ENCODE assay signal across 18 cellular contexts in genomic region chr6:119126826-119127225, GRCh38. TPM values are rescaled to one million over a fixed set of nuclear protein-coding genes. Genes with fewer than 3 reads are reported as not detected.
DNase-seq lines count a peak whose midpoint lies in the region; TF ChIP-seq lines count a peak whose summit lies in the region.
"Had no signal": no experiment of that assay in that cellular context is flagged by ENCODE, and none has a peak within 500 bp of the region (broad histone marks: within the 10 kb centered on the region; RNA-seq: fewer than 3 reads in every experiment).

No MANE protein-coding gene starts in this region.

- TF ChIP-seq CTCF in endothelial cell (IDR thresholded peaks at IDR 0.05; ENCODE audit: unreplicated experiment) (no peak), smooth muscle cell (IDR thresholded peaks at IDR 0.05; ENCODE audit: borderline replicate concordance, insufficient read depth, poor library complexity, severe bottlenecking) (no peak)

- peaks cover 6% of the 10 kb centered on the region for H3K9me3 Mint-ChIP-seq in endothelial cell (ENCODE audit: unreplicated experiment)
- H3K9me3 Mint-ChIP-seq: CD4-positive, alpha-beta memory T cell; HFFc6 had no signal

- peak overlapping the region; percentile 8 for H2BK5ac ChIP-seq in trophoblast cell (ENCODE audit: low read depth, low read length, poor library complexity)

- H4K91ac ChIP-seq in trophoblast cell (ENCODE audit: low read depth, low read length): peak overlapping the region; percentile 28

- no peaks in the 10 kb centered on the region for H4K20me1 ChIP-seq in smooth muscle cell (ENCODE audit: low read depth)

- no peak overlapping the region for H3K4ac ChIP-seq in trophoblast cell (ENCODE audit: low read depth, low read length)

- no peaks in the 10 kb centered on the region for H3K27me3 ChIP-seq in SJCRH30
- no peaks in the 10 kb centered on the region for H3K27me3 ChIP-seq in trophoblast cell (ENCODE audit: insufficient read depth, low read length)
- no peaks in the 10 kb centered on the region for H3K27me3 ChIP-seq in smooth muscle cell (ENCODE audit: low read depth)

- H3K79me2 ChIP-seq in trophoblast cell (ENCODE audit: control insufficient read depth, insufficient read depth, low read length, poor library complexity) (no peaks in the 10 kb centered on the region), smooth muscle cell (ENCODE audit: low read depth) (no peaks in the 10 kb centered on the region)

- peak overlapping the region; percentile 51 for H2BK12ac ChIP-seq in trophoblast cell (ENCODE audit: low read length)

- H3K27ac ChIP-seq in SJCRH30 (no peak overlapping the region), trophoblast cell (ENCODE audit: low read depth, low read length) (no peak overlapping the region), smooth muscle cell (ENCODE audit: low read depth) (no peak overlapping the region)

- no peak overlapping the region for H3K18ac ChIP-seq in trophoblast cell (ENCODE audit: low read length)

- H2BK120ac ChIP-seq in trophoblast cell (ENCODE audit: insufficient read depth, low read length, poor library complexity): peak overlapping the region; percentile 10

- H2AK5ac ChIP-seq in trophoblast cell (ENCODE audit: low read length): no peak overlapping the region

- no peaks in the 10 kb centered on the region for H3K36me3 Mint-ChIP-seq in endothelial cell (ENCODE audit: low read depth, unreplicated experiment)
- H3K36me3 Mint-ChIP-seq: CD4-positive, alpha-beta memory T cell had no signal

- H2AFZ ChIP-seq in trophoblast cell (ENCODE audit: insufficient read depth, low read length, poor library complexity) (no peak overlapping the region), smooth muscle cell (ENCODE audit: low read depth) (no peak overlapping the region)

- H3K27me3 Mint-ChIP-seq in endothelial cell (ENCODE audit: unreplicated experiment): peaks cover 5% of the 10 kb centered on the region
- H3K27me3 Mint-ChIP-seq: CD4-positive, alpha-beta memory T cell had no signal

- H3K4me1 Mint-ChIP-seq in endothelial cell (ENCODE audit: unreplicated experiment): peaks cover 12% of the 10 kb centered on the region

- H3K36me3 ChIP-seq in SJCRH30 (no peaks in the 10 kb centered on the region), trophoblast cell (ENCODE audit: control insufficient read depth in 1 of 2, insufficient read depth in 2 of 2, low read length in 2 of 2) (no peaks in the 10 kb centered on the region), smooth muscle cell (ENCODE audit: low read depth) (no peaks in the 10 kb centered on the region)
- H3K36me3 ChIP-seq: HAP-1 had no signal

- H3F3A ChIP-seq in smooth muscle cell (ENCODE audit: low read depth): peaks cover 7% of the 10 kb centered on the region

- H3K9me3 ChIP-seq in SJCRH30 (replicated peaks): no peaks in the 10 kb centered on the region
- H3K9me3 ChIP-seq in trophoblast cell (ENCODE audit: insufficient read depth, low read depth, low read length): peaks cover 5% of the 10 kb centered on the region
- H3K9me3 ChIP-seq in smooth muscle cell (replicated peaks; ENCODE audit: low read depth): no peaks in the 10 kb centered on the region
- H3K9me3 ChIP-seq: HAP-1 had no signal

- no peak overlapping the region for H4K12ac ChIP-seq in trophoblast cell (ENCODE audit: low read depth, low read length)

- H3K79me1 ChIP-seq in trophoblast cell (ENCODE audit: low read length): peaks cover 8% of the 10 kb centered on the region

- H3K14ac ChIP-seq in trophoblast cell (ENCODE audit: low read length): no peak overlapping the region

- no CpG with 5 or more reads among the region's 4 CpGs for WGBS in trophoblast cell (ENCODE audit: extremely low coverage, insufficient coverage, insufficient read length)
- WGBS in smooth muscle cell (ENCODE audit: low lambda C conversion rate): 70% methylated on average over 4 of the region's 4 CpGs

- H3K9ac ChIP-seq in trophoblast cell (ENCODE audit: low read length) (no peak overlapping the region), smooth muscle cell (ENCODE audit: low read depth) (no peak overlapping the region)

- H4K8ac ChIP-seq in trophoblast cell (ENCODE audit: low read depth, low read length): no peak overlapping the region

- H3K4me1 ChIP-seq in SJCRH30 (peaks cover 12% of the 10 kb centered on the region), trophoblast cell (ENCODE audit: control insufficient read depth in 1 of 2, insufficient read depth in 2 of 2, low read length in 2 of 2) (peaks cover 7 to 13% of the 10 kb centered on the region in 2 experiments), smooth muscle cell (ENCODE audit: low read depth) (peaks cover 15% of the 10 kb centered on the region)

- H3K4me2 ChIP-seq in trophoblast cell (ENCODE audit: low read length): no peak overlapping the region
- no peak overlapping the region for H3K4me2 ChIP-seq in smooth muscle cell

- peak; percentile 29 to 40 for DNase-seq in SJCRH30
- no peak for DNase-seq in endothelial cell (ENCODE audit: low spot score)
- no peak for DNase-seq in trophoblast cell
- no peak for DNase-seq in NCI-H2227 treated with DMSO at 0.1 percent for 48 hours (lab: John Stamatoyannopoulos, UW)
- DNase-seq in amniotic stem cell (lab: John Stamatoyannopoulos, UW): no peak
- no peak for DNase-seq in smooth muscle cell (lab: John Stamatoyannopoulos, UW; ENCODE audit: unreplicated experiment)
- DNase-seq: C1 segment of cervical spinal cord; Calu3; CD4-positive, alpha-beta memory T cell; COR-L47; DMS79; EL; GDM1; GOT3; HFFc6 had no signal

- H3K4me3 Mint-ChIP-seq in endothelial cell (ENCODE audit: unreplicated experiment): peak overlapping the region; percentile 42
- H3K4me3 Mint-ChIP-seq: CD4-positive, alpha-beta memory T cell; HFFc6 had no signal

- H3K27ac Mint-ChIP-seq in endothelial cell (ENCODE audit: unreplicated experiment): no peak overlapping the region
- H3K27ac Mint-ChIP-seq: CD4-positive, alpha-beta memory T cell; HFFc6 had no signal

- H3K4me3 ChIP-seq in SJCRH30 (no peak overlapping the region), trophoblast cell (ENCODE audit: low read depth, low read length) (no peak overlapping the region), smooth muscle cell (no peak overlapping the region)
- H3K4me3 ChIP-seq: GM12878, HAP-1 had no signal

- H3K23ac ChIP-seq in trophoblast cell (ENCODE audit: low read length): no peak overlapping the region

RNA-seq across cellular contexts. Expression of gene FAM184A, which starts 48.4 kb away (rescaled TPM):
- total RNA-seq in SJCRH30 (2014; rRNA removed; shearing (Covaris generic)): 8.9 and 11.3 TPM in 2 replicates
- total RNA-seq in endothelial cell (ENCODE audit: unreplicated experiment) (134 TPM), smooth muscle cell (0.22 and 0.31 TPM in 2 replicates)
- polyA plus RNA-seq in trophoblast cell (2013): 5.4 and 6.4 TPM in 2 replicates
- polyA plus RNA-seq in smooth muscle cell: 0.23 and 0.50 TPM in 2 replicates
- total RNA-seq: GM12878, HFFc6 had no signal
- polyA plus RNA-seq: BJ had no signal

Comparison
In these comparisons a context has a peak if more than half of its experiments do, and no peak if none do; other contexts are left out.
1. DNase-seq: peak in SJCRH30 (2 of 2); none in endothelial cell (single experiment), trophoblast cell (0 of 2), NCI-H2227 treated with DMSO at 0.1 percent for 48 hours (single experiment), amniotic stem cell (single experiment) and smooth muscle cell (single experiment).
2. RNA of gene FAM184A, which starts 48.4 kb away (total RNA-seq): 134 TPM in endothelial cell (single experiment); 8.9 to 11.3 TPM in SJCRH30 and 0.22 to 0.31 TPM in smooth muscle cell; every median in the first group is over 10 times any median in the second.